ENCODE assay signal across 23 cellular contexts in the genomic region with DNA sequence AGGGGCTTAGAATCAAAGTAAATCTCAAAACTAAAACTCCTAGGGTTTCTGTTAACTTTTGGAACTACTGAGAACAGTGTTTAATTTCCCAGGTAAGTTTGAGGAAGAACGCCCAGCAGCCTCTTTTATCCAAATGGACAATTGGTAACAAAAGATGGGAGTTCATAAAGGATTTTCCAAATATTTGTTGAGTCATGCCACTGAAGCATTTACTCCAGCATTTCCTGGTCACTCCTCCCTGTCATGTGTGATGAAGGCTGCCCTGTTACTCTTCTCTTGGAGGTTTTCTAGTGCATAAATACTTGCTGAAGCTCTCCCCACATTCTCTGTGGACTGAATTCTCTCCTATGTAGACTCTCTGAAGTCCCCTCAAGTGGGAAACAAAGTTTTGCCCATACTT. TPM values are rescaled to one million over a fixed set of nuclear protein-coding genes. Genes with fewer than 3 reads are reported as not detected.
DNase-seq lines count a peak whose midpoint lies in the region; ATAC-seq, FAIRE-seq and TF ChIP-seq lines count a peak whose summit lies in the region.
"Had no signal": no experiment of that assay in that cellular context is flagged by ENCODE, and none has a peak within 500 bp of the region (broad histone marks: within the 10 kb centered on the region; RNA-seq: fewer than 3 reads in every experiment).

No MANE protein-coding gene starts in this region.

- H3K4me1 ChIP-seq in A549, result no peaks in the 10 kb centered on the region
- no peaks in the 10 kb centered on the region for H3K4me1 ChIP-seq in IMR-90 (ENCODE audit: control insufficient read depth, insufficient read depth, low read length)
- H3K4me1 ChIP-seq: BLaER1, HAP-1 had no signal

- H3K79me1 ChIP-seq in IMR-90 (ENCODE audit: low read depth in 1 of 2, low read length in 2 of 2), result no peaks in the 10 kb centered on the region

- H3K36me3 Mint-ChIP-seq in MCF 10A (ENCODE audit: insufficient read depth, unreplicated experiment), result peaks cover 15% of the 10 kb centered on the region

- no peak overlapping the region for H3K9ac ChIP-seq in IMR-90 (ENCODE audit: low read depth, low read length)
- H3K9ac ChIP-seq: BLaER1, GM23248 had no signal

- peaks cover 13% of the 10 kb centered on the region for H3K36me3 ChIP-seq in IMR-90 (ENCODE audit: control insufficient read depth, insufficient read depth, low read length)

- DNase-seq in A549 (ENCODE audit: low read depth in 1 of 2, low spot score in 1 of 2) (peak in 1 of 2 experiments; percentile 40), IMR-90 (no peak), kidney tubule cell (ENCODE audit: low spot score) (peak; percentile 10), MCF 10A (ENCODE audit: unreplicated experiment) (no peak), SW480 (ENCODE audit: low spot score) (no peak)
- DNase-seq: CD8-positive, alpha-beta T cell; DMS 273 treated with DMSO at 0.1 percent for 48 hours; DMS79; GDM1; GM23248; KG1 had no signal

- TF ChIP-seq EP300 in A549 (IDR thresholded peaks at IDR 0.05), result no peak

- WGBS in A549 (ENCODE audit: missing lambda C conversion rate), result 56% methylated on average over 1 of the region's 1 CpG
- WGBS in IMR-90 (ENCODE audit: extremely low coverage in 2 of 2, insufficient read length in 1 of 2), 2 experiments, result no CpG with 5 or more reads among the region's 1 CpG

- no peak overlapping the region for H4K5ac ChIP-seq in IMR-90 (ENCODE audit: low read depth, low read length)

- H3K23ac ChIP-seq in IMR-90 (ENCODE audit: low read depth, low read length), result no peak overlapping the region

- TF ChIP-seq CTCF in A549 (IDR thresholded peaks at IDR 0.05), result no peak
- TF ChIP-seq CTCF in IMR-90 (conservative IDR thresholded peaks at IDR 0.05; ENCODE audit: low read depth, low read length), result no peak
- no peak for TF ChIP-seq CTCF in MCF 10A (IDR thresholded peaks at IDR 0.05; ENCODE audit: unreplicated experiment)

- TF ChIP-seq POLR2A in A549 (IDR thresholded peaks at IDR 0.05; ENCODE audit: low read length) (no peak), IMR-90 (IDR thresholded peaks at IDR 0.05; ENCODE audit: low read depth, low read length) (no peak)

- in situ Hi-C loops in IMR-90 (cut with MboI; ENCODE audit: low sequenced_read_pairs), result no loop called here

- no peak overlapping the region for H2BK5ac ChIP-seq in IMR-90 (ENCODE audit: low read depth, low read length, poor library complexity, severe bottlenecking)

- no peaks in the 10 kb centered on the region for H3K27me3 Mint-ChIP-seq in MCF 10A (ENCODE audit: insufficient read depth, unreplicated experiment)
- H3K27me3 Mint-ChIP-seq: IgD-negative memory B cell had no signal

- no peak overlapping the region for H2AK5ac ChIP-seq in IMR-90 (ENCODE audit: low read depth, low read length)

- no peak overlapping the region for H4K8ac ChIP-seq in IMR-90 (ENCODE audit: low read depth in 2 of 2, low read length in 2 of 2)

- H3K4me2 ChIP-seq in A549 (no peak overlapping the region), IMR-90 (ENCODE audit: low read depth, low read length) (no peak overlapping the region)
- H3K4me2 ChIP-seq: BLaER1 had no signal

- intact Hi-C loops in IMR-90 (cut with micrococcal nuclease), result no loop called here
- intact Hi-C loops in MCF 10A (cut with micrococcal nuclease), result no loop called here

- FAIRE-seq in A549 (lab: Jason Lieb, UNC), result no peak
- FAIRE-seq: GM12892, GM18507 had no signal

- H3K27me3 ChIP-seq in IMR-90 (ENCODE audit: control insufficient read depth, insufficient read depth, low read length), result no peaks in the 10 kb centered on the region
- H3K27me3 ChIP-seq: BLaER1 had no signal

- TF ChIP-seq RAD21 in A549 (conservative IDR thresholded peaks at IDR 0.05 in 1 of 2, IDR thresholded peaks at IDR 0.05 in 1 of 2) (no peak), IMR-90 (IDR thresholded peaks at IDR 0.05; ENCODE audit: low read length) (no peak)

- POLR2A ChIA-PET in A549 (lab: Yijun Ruan, JAX) (no interaction called here), IMR-90 (lab: Charles Lee; ENCODE audit: unreplicated experiment) (no interaction called here), MCF 10A (lab: Yijun Ruan, JAX) (no interaction called here)

- H3K9me3 ChIP-seq in A549 (peaks cover 97% of the 10 kb centered on the region), IMR-90 (ENCODE audit: control insufficient read depth, insufficient read depth, low read length) (peaks cover 61% of the 10 kb centered on the region)

- H3K27ac Mint-ChIP-seq in MCF 10A (ENCODE audit: low read depth, unreplicated experiment), result no peak overlapping the region
- H3K27ac Mint-ChIP-seq: CD14-positive monocyte; CD8-positive, alpha-beta T cell; IgD-negative memory B cell had no signal

- H3K27ac ChIP-seq in A549 (no peak overlapping the region), IMR-90 (ENCODE audit: insufficient read depth, low read length) (no peak overlapping the region)
- H3K27ac ChIP-seq: BLaER1, GM23248, HL-60 had no signal

- H2AK9ac ChIP-seq in IMR-90 (replicated peaks; ENCODE audit: low read depth, low read length, poor library complexity), result no peak overlapping the region

- H4K20me1 ChIP-seq in IMR-90 (ENCODE audit: insufficient read depth, low read length), result no peaks in the 10 kb centered on the region
- H4K20me1 ChIP-seq: BLaER1 had no signal

- H3K4ac ChIP-seq in IMR-90 (ENCODE audit: low read depth, low read length), result no peak overlapping the region

- no peak for ATAC-seq in A549
- ATAC-seq in IMR-90 (ENCODE audit: low read depth), result no peak
- no peak for ATAC-seq in HG02840 (IDR thresholded peaks at IDR 0.05; ENCODE audit: low FRiP score, unreplicated experiment)
- ATAC-seq: CD8-positive, alpha-beta T cell had no signal

- no peak overlapping the region for H2BK120ac ChIP-seq in IMR-90 (ENCODE audit: low read depth, low read length)

- BruUV-seq in IMR-90 (replicated peaks; lab: Mats Ljungman, UMichigan) (no TSS peak), MCF 10A (replicated peaks; lab: Mats Ljungman, UMichigan) (no TSS peak)

- no peak overlapping the region for H2AFZ ChIP-seq in IMR-90 (replicated peaks; ENCODE audit: low read length, poor library complexity)
- H2AFZ ChIP-seq: GM23248 had no signal

- H4K91ac ChIP-seq in IMR-90 (ENCODE audit: insufficient read depth, low read depth, low read length), result no peak overlapping the region

- H3K9me1 ChIP-seq in IMR-90 (ENCODE audit: insufficient read depth, low read length), result no peaks in the 10 kb centered on the region

- H3K18ac ChIP-seq in IMR-90 (ENCODE audit: low read depth, low read length), result no peak overlapping the region

- no peak overlapping the region for H3K56ac ChIP-seq in IMR-90 (ENCODE audit: extremely low read depth, insufficient read depth, low read length)

- no peaks in the 10 kb centered on the region for H3K4me1 Mint-ChIP-seq in MCF 10A (ENCODE audit: insufficient read depth, unreplicated experiment)
- H3K4me1 Mint-ChIP-seq: CD14-positive monocyte, IgD-negative memory B cell had no signal

- CTCF ChIA-PET in A549 (lab: Yijun Ruan, JAX) (no interaction called here), IMR-90 (lab: Yijun Ruan, JAX) (no interaction called here), MCF 10A (lab: Yijun Ruan, JAX) (no interaction called here)

- H3K9me3 Mint-ChIP-seq in MCF 10A (ENCODE audit: unreplicated experiment), result peaks cover 10% of the 10 kb centered on the region

- H3K14ac ChIP-seq in IMR-90 (replicated peaks; ENCODE audit: low read depth, low read length), result no peak overlapping the region

- dilution Hi-C loops in IMR-90 (cut with HindIII; ENCODE audit: low sequenced_read_pairs, unreplicated experiment), result no loop called here

- H3K4me3 ChIP-seq in A549 (no peak overlapping the region), IMR-90 (ENCODE audit: insufficient read depth, low read depth, low read length) (no peak overlapping the region)
- H3K4me3 ChIP-seq: BLaER1, GM23248, HAP-1 had no signal

- H3K4me3 Mint-ChIP-seq in MCF 10A (ENCODE audit: unreplicated experiment), result no peak overlapping the region
- H3K4me3 Mint-ChIP-seq: CD14-positive monocyte; CD8-positive, alpha-beta T cell; IgD-negative memory B cell had no signal

- H2BK20ac ChIP-seq in IMR-90 (ENCODE audit: low read depth, low read length), result no peak overlapping the region

- no peak overlapping the region for H2BK15ac ChIP-seq in IMR-90 (ENCODE audit: low read depth, low read length)

RNA-seq across cellular contexts. Expression of gene ZNF75A, which starts 16.5 kb away (rescaled TPM):
- polyA plus RNA-seq in A549 (2011; rRNA removed), result 27.3 and 28.8 TPM in 2 replicates
- polyA plus RNA-seq in A549 (2012; cell fraction: cytosol; rRNA removed), result 7.3 and 7.5 TPM in 2 replicates
- polyA plus RNA-seq in A549 (2012; cell fraction: nucleus; rRNA removed), result 10.5 and 13.5 TPM in 2 replicates
- 16.6 to 19.2 TPM (median 18.5 TPM) in 3 replicates for polyA plus RNA-seq in A549 (2017; fragmentation: RNase III; extraction: RNeasy Plus Mini Kit Qiagen cat#74134 plus additional on column Dnase treatment)
- polyA minus RNA-seq in A549 (2011; rRNA and poly(A)+ RNA removed), result 11.9 and 13.8 TPM in 2 replicates
- total RNA-seq in IMR-90 (2012; rRNA removed), result 15.4 and 17.8 TPM in 2 replicates
- 9.2 and 14.6 TPM in 2 replicates for polyA plus RNA-seq in IMR-90 (2012; rRNA removed)
- 2.7 and 3.8 TPM in 2 replicates for polyA plus RNA-seq in IMR-90 (2012; cell fraction: cytosol; rRNA removed)
- 9.9 and 55.2 TPM in 2 replicates for polyA plus RNA-seq in IMR-90 (2012; cell fraction: nucleus; rRNA removed; ENCODE audit: low replicate concordance)
- total RNA-seq in MCF 10A (2022), result 24.3 and 28.2 TPM in 2 replicates

RNA-seq across cellular contexts. Expression of gene TIGD7, which starts 16.6 kb away (rescaled TPM):
- polyA plus RNA-seq in A549 (2011; rRNA removed), result 3.0 and 4.3 TPM in 2 replicates
- 0.57 and 0.92 TPM in 2 replicates for polyA plus RNA-seq in A549 (2012; cell fraction: cytosol; rRNA removed)
- polyA plus RNA-seq in A549 (2012; cell fraction: nucleus; rRNA removed), result 0.64 and 0.93 TPM in 2 replicates
- 1.8 to 2.1 TPM (median 1.9 TPM) in 3 replicates for polyA plus RNA-seq in A549 (2017; fragmentation: RNase III; extraction: RNeasy Plus Mini Kit Qiagen cat#74134 plus additional on column Dnase treatment)
- 1.9 and 3.2 TPM in 2 replicates for polyA minus RNA-seq in A549 (2011; rRNA and poly(A)+ RNA removed)
- 2.7 and 3.9 TPM in 2 replicates for total RNA-seq in IMR-90 (2012; rRNA removed)
- 2.1 and 2.5 TPM in 2 replicates for polyA plus RNA-seq in IMR-90 (2012; rRNA removed)
- polyA plus RNA-seq in IMR-90 (2012; cell fraction: cytosol; rRNA removed), result 0.73 and 1.1 TPM in 2 replicates
- 0.71 and 4.9 TPM in 2 replicates for polyA plus RNA-seq in IMR-90 (2012; cell fraction: nucleus; rRNA removed; ENCODE audit: low replicate concordance)
- 3.4 and 5.5 TPM in 2 replicates for total RNA-seq in MCF 10A (2022)

RNA-seq across cellular contexts. Expression of gene OR2C1, which starts 33.9 kb away (rescaled TPM):
- polyA plus RNA-seq in A549 (2011; rRNA removed) (not detected in 2 replicates), A549 (2017; fragmentation: RNase III; extraction: RNeasy Plus Mini Kit Qiagen cat#74134 plus additional on column Dnase treatment) (not detected in 3 replicates), IMR-90 (2012; rRNA removed) (0.05 TPM in 1 of 2 replicates, not detected in the other)
- polyA plus RNA-seq in A549 (2012; cell fraction: cytosol; rRNA removed), result not detected in 2 replicates
- 0.06 TPM in 1 of 2 replicates, not detected in the other for polyA plus RNA-seq in A549 (2012; cell fraction: nucleus; rRNA removed)
- polyA minus RNA-seq in A549 (2011; rRNA and poly(A)+ RNA removed), result not detected in 2 replicates
- total RNA-seq in IMR-90 (2012; rRNA removed) (under 0.01 TPM in 1 of 2 replicates, not detected in the other), MCF 10A (2022) (not detected in 2 replicates)
- polyA plus RNA-seq in IMR-90 (2012; cell fraction: cytosol; rRNA removed), result 0.05 TPM in 1 of 2 replicates, not detected in the other
- polyA plus RNA-seq in IMR-90 (2012; cell fraction: nucleus; rRNA removed; ENCODE audit: low replicate concordance), result 0.05 TPM in 2 replicates
- total RNA-seq: A673; CD8-positive, alpha-beta T cell; Daoy; GM23248; H4; HT1080 had no signal
- polyA plus RNA-seq: CD14-positive monocyte, GM23248, IgD-negative memory B cell had no signal

RNA-seq across cellular contexts. Expression of gene ZNF263, which starts 38.5 kb away (rescaled TPM):
- polyA plus RNA-seq in A549 (2011; rRNA removed) (20.9 and 38.4 TPM in 2 replicates), A549 (2017; fragmentation: RNase III; extraction: RNeasy Plus Mini Kit Qiagen cat#74134 plus additional on column Dnase treatment) (24.3 to 24.8 TPM (median 24.4 TPM) in 3 replicates), IMR-90 (2012; rRNA removed) (17.1 and 20.8 TPM in 2 replicates)
- polyA plus RNA-seq in A549 (2012; cell fraction: cytosol; rRNA removed), result 15.2 and 20.5 TPM in 2 replicates
- polyA plus RNA-seq in A549 (2012; cell fraction: nucleus; rRNA removed), result 24.9 and 36.3 TPM in 2 replicates
- polyA minus RNA-seq in A549 (2011; rRNA and poly(A)+ RNA removed), result 31.1 and 34.1 TPM in 2 replicates
- total RNA-seq in IMR-90 (2012; rRNA removed) (36.1 and 40.3 TPM in 2 replicates), MCF 10A (2022) (28.3 and 30.9 TPM in 2 replicates)
- 10.9 and 21.7 TPM in 2 replicates for polyA plus RNA-seq in IMR-90 (2012; cell fraction: cytosol; rRNA removed)
- 26.5 and 46.6 TPM in 2 replicates for polyA plus RNA-seq in IMR-90 (2012; cell fraction: nucleus; rRNA removed; ENCODE audit: low replicate concordance)
